Comparison of ENCODE assay signal across 7 cellular contexts in genomic region chr3:128875556-128876120, GRCh38. TPM values are rescaled to one million over a fixed set of nuclear protein-coding genes. Genes with fewer than 3 reads are reported as not detected.
A peak's percentile ranks its signal among the peaks of the same experiment; 100 is the strongest.
DNase-seq lines count a peak whose midpoint lies in the region; ATAC-seq and TF ChIP-seq lines count a peak whose summit lies in the region.

No MANE protein-coding gene starts in this region.

- H3K79me2 ChIP-seq in osteoblast (ENCODE audit: insufficient read depth, low read length): peaks cover 20% of the 10 kb centered on the region

- TF ChIP-seq CTCF in osteoblast (IDR thresholded peaks at IDR 0.05; ENCODE audit: extremely low read depth, low read depth, low read length): peak; percentile 59

- H3K9me3 ChIP-seq in MG63 (no peaks in the 10 kb centered on the region), osteoblast (ENCODE audit: low read depth, low read length) (no peaks in the 10 kb centered on the region)

- peak; percentile 42 for DNase-seq in GDM1 (lab: John Stamatoyannopoulos, UW)
- peak; percentile 32 for DNase-seq in MG63
- peak; percentile 89 for DNase-seq in activated CD4-positive, alpha-beta T cell treated with anti-CD3 and anti-CD28 coated beads, Interleukin-2, amount 10 ng/mL, durations not matched to agents 24 days and 14 days
- DNase-seq in effector CD8-positive, alpha-beta T cell (lab: John Stamatoyannopoulos, UW): peak; percentile 45
- DNase-seq in osteoblast (ENCODE audit: insufficient read length, low spot score, missing footprints): no peak
- DNase-seq in NCI-H2029 treated with DMSO at 0.1 percent for 48 hours (lab: John Stamatoyannopoulos, UW): no peak

- no peak overlapping the region for H3K27ac Mint-ChIP-seq in activated CD4-positive, alpha-beta T cell treated with anti-CD3 and anti-CD28 coated beads, Interleukin-2, amount 10 ng/mL, durations not matched to agents 24 days and 14 days

- H3K27me3 Mint-ChIP-seq in activated CD4-positive, alpha-beta T cell treated with anti-CD3 and anti-CD28 coated beads, Interleukin-2, amount 10 ng/mL, durations not matched to agents 24 days and 14 days: peaks cover 3% of the 10 kb centered on the region

- peak overlapping the region; percentile 23 for H2AFZ ChIP-seq in osteoblast (ENCODE audit: low read length)

- H3K36me3 ChIP-seq in MG63 (peaks cover 5% of the 10 kb centered on the region), osteoblast (ENCODE audit: insufficient read depth, low read length) (no peaks in the 10 kb centered on the region)

- H3K27me3 ChIP-seq in MG63 (no peaks in the 10 kb centered on the region), osteoblast (ENCODE audit: insufficient read depth, low read length) (no peaks in the 10 kb centered on the region)

- no peak overlapping the region for H3K27ac ChIP-seq in osteoblast (ENCODE audit: low read depth, low read length)

- H3K36me3 Mint-ChIP-seq in activated CD4-positive, alpha-beta T cell treated with anti-CD3 and anti-CD28 coated beads, Interleukin-2, amount 10 ng/mL, durations not matched to agents 24 days and 14 days (ENCODE audit: low read depth): peaks cover 11% of the 10 kb centered on the region

- ATAC-seq in HG03354 (IDR thresholded peaks at IDR 0.05; ENCODE audit: poor library complexity, severe bottlenecking, unreplicated experiment): no peak

- no peaks in the 10 kb centered on the region for H4K20me1 ChIP-seq in osteoblast (ENCODE audit: insufficient read depth, low read length)

- H3K4me3 ChIP-seq in MG63 (no peak overlapping the region), osteoblast (ENCODE audit: insufficient read depth, low read length) (no peak overlapping the region)

- H3K4me2 ChIP-seq in osteoblast (ENCODE audit: insufficient read depth, low read length): no peak overlapping the region

- no peaks in the 10 kb centered on the region for H3K9me3 Mint-ChIP-seq in activated CD4-positive, alpha-beta T cell treated with anti-CD3 and anti-CD28 coated beads, Interleukin-2, amount 10 ng/mL, durations not matched to agents 24 days and 14 days

- H3K4me3 Mint-ChIP-seq in activated CD4-positive, alpha-beta T cell treated with anti-CD3 and anti-CD28 coated beads, Interleukin-2, amount 10 ng/mL, durations not matched to agents 24 days and 14 days: no peak overlapping the region

- intact Hi-C loops in activated CD4-positive, alpha-beta T cell treated with anti-CD3 and anti-CD28 coated beads, Interleukin-2, amount 10 ng/mL, durations not matched to agents 24 days and 14 days (cut with micrococcal nuclease): loop anchor here (5.0 to 10.0 kb wide), 2 partner anchors 307 to 399 kb away; partner anchors contain the start of genes CNBP and HMCES

- peaks cover 21% of the 10 kb centered on the region for H3K4me1 ChIP-seq in osteoblast (ENCODE audit: insufficient read depth, low read length)

- peaks cover 31% of the 10 kb centered on the region for H3K4me1 Mint-ChIP-seq in activated CD4-positive, alpha-beta T cell treated with anti-CD3 and anti-CD28 coated beads, Interleukin-2, amount 10 ng/mL, durations not matched to agents 24 days and 14 days

RNA-seq across cellular contexts. Expression of gene ACAD9, which starts 3.8 kb away (rescaled TPM):
- total RNA-seq in MG63 (2014; rRNA removed; shearing (Covaris generic); ENCODE audit: low replicate concordance): 29.3 and 35.4 TPM in 2 replicates
- total RNA-seq in activated CD4-positive, alpha-beta T cell treated with anti-CD3 and anti-CD28 coated beads, Interleukin-2, amount 10 ng/mL, durations not matched to agents 24 days and 14 days: 68.5 and 69.2 TPM in 2 replicates
- 34.7 and 37.4 TPM in 2 replicates for total RNA-seq in osteoblast

Comparison
In these comparisons a context has a peak if more than half of its experiments do, and no peak if none do; other contexts are left out.
1. DNase-seq: peak in GDM1 (single experiment), MG63 (single experiment), activated CD4-positive, alpha-beta T cell treated with anti-CD3 and anti-CD28 coated beads, Interleukin-2, amount 10 ng/mL, durations not matched to agents 24 days and 14 days (single experiment) and effector CD8-positive, alpha-beta T cell (single experiment); none in osteoblast (single experiment) and NCI-H2029 treated with DMSO at 0.1 percent for 48 hours (single experiment).